Comparison of ENCODE assay signal across 8 cellular contexts in genomic region chr3:23916152-23916885, GRCh38. TPM values are rescaled to one million over a fixed set of nuclear protein-coding genes. Genes with fewer than 3 reads are reported as not detected.
DNase-seq lines count a peak whose midpoint lies in the region; ATAC-seq, FAIRE-seq and TF ChIP-seq lines count a peak whose summit lies in the region.

No MANE protein-coding gene starts in this region.

- H3K4me2 ChIP-seq in HepG2 (ENCODE audit: low read depth, low read length) = peak overlapping the region; percentile 76

- H3K27ac ChIP-seq in body of pancreas (peak overlapping the region; percentile 89 to 96 (median 94)), HepG2 (ENCODE audit: extremely low read length, insufficient read depth, low read length) (peak overlapping the region; percentile 81), temporal lobe (ENCODE audit: low read depth, low read length) (peak overlapping the region; percentile 64)

- BruUV-seq in Caco-2 (replicated peaks; lab: Mats Ljungman, UMichigan) (TSS peak; percentile 53), HepG2 (replicated peaks; lab: Mats Ljungman, UMichigan) (TSS peak; percentile 67)

- TF ChIP-seq POLR2A in body of pancreas (IDR thresholded peaks at IDR 0.05) (no peak), HepG2 (IDR thresholded peaks at IDR 0.05; ENCODE audit: insufficient read depth in 1 of 2, low read depth in 2 of 2, low read length in 2 of 2) (no peak)

- H3K9me3 Mint-ChIP-seq in Caco-2 (ENCODE audit: unreplicated experiment) = no peaks in the 10 kb centered on the region

- H2AFZ ChIP-seq in HepG2 (ENCODE audit: low read length) = no peak overlapping the region

- H3K36me3 Mint-ChIP-seq in Caco-2 (ENCODE audit: insufficient read depth, unreplicated experiment) = peaks cover 48% of the 10 kb centered on the region

- CTCF ChIA-PET in Caco-2 (lab: Charles Lee) = interaction anchor here (0.5 to 0.8 kb wide), 4 partner anchors 11 to 580 kb away, joined by 3 read pairs; no protein-coding TSS in a partner anchor
- CTCF ChIA-PET in HepG2 (lab: Yijun Ruan, JAX; ENCODE audit: low intra/inter-chr PET ratio, low total read pairs) = no interaction called here

- H3K4me1 Mint-ChIP-seq in Caco-2 (ENCODE audit: low read depth, unreplicated experiment) = peaks cover 12% of the 10 kb centered on the region

- TF ChIP-seq CTCF in Caco-2 (IDR thresholded peaks at IDR 0.05; ENCODE audit: insufficient read depth in 1 of 2, low read depth in 1 of 2, low read length in 1 of 2, severe bottlenecking in 1 of 2, unreplicated experiment in 1 of 2) = no peak
- no peak for TF ChIP-seq CTCF in body of pancreas (IDR thresholded peaks at IDR 0.05)
- no peak for TF ChIP-seq CTCF in HepG2 (CRISPR knock-in tag; IDR thresholded peaks at IDR 0.05)

- in situ Hi-C loops in HepG2 (cut with HindIII; ENCODE audit: extremely low pct_ligation_motif_present, low pct_unique_long_range_greater_than_20kb) = no loop called here

- TF ChIP-seq EP300 in HepG2 (IDR thresholded peaks at IDR 0.05; ENCODE audit: low read depth in 2 of 2, low read length in 2 of 2) (no peak), HepG2 (CRISPR knock-in tag; IDR thresholded peaks at IDR 0.05; ENCODE audit: borderline replicate concordance) (no peak)

- peaks cover 29% of the 10 kb centered on the region for H3K4me1 ChIP-seq in Caco-2
- H3K4me1 ChIP-seq in body of pancreas = peaks cover 39% of the 10 kb centered on the region
- peaks cover 54% of the 10 kb centered on the region for H3K4me1 ChIP-seq in HepG2 (ENCODE audit: insufficient read depth, low read length)

- peaks cover 36% of the 10 kb centered on the region for H4K20me1 ChIP-seq in HepG2 (ENCODE audit: insufficient read depth, low read length)

- H3K27me3 Mint-ChIP-seq in Caco-2 (ENCODE audit: insufficient read depth, unreplicated experiment) = no peaks in the 10 kb centered on the region

- POLR2A ChIA-PET in Caco-2 (lab: Charles Lee) (interaction anchor here (0.5 to 1.4 kb wide), 16 partner anchors 9 to 187 kb away, joined by 3 to 18 read pairs (median 4); no protein-coding TSS in a partner anchor), HepG2 (lab: Yijun Ruan, JAX) (interaction anchor here (0.6 to 3.8 kb wide), 28 partner anchors 8 to 1867 kb away, joined by 3 to 72 read pairs (median 8); partner anchors contain the start of gene NGLY1)

- peaks cover 2% of the 10 kb centered on the region for H3K36me3 ChIP-seq in Caco-2 (ENCODE audit: control insufficient read depth, insufficient read depth, low read length)
- H3K36me3 ChIP-seq in body of pancreas (replicated peaks in 1 of 2; ENCODE audit: insufficient read depth in 1 of 2, low read depth in 2 of 2) = peaks cover 0 to 11% of the 10 kb centered on the region in 2 donors
- peaks cover 4 to 9% of the 10 kb centered on the region in 2 experiments; a peak in 4 of 5 replicates for H3K36me3 ChIP-seq in HepG2 (replicated peaks in 1 of 2; ENCODE audit: control insufficient read depth in 1 of 2, insufficient read depth in 2 of 2, low read length in 2 of 2)

- H3K4me3 ChIP-seq in Caco-2 (ENCODE audit: low read depth, low read length) (peak overlapping the region; percentile 92), body of pancreas (peak overlapping the region; percentile 75 to 90), HepG2 (replicated peaks in 1 of 3; ENCODE audit: insufficient read depth in 1 of 3, low read depth in 2 of 3, low read length in 3 of 3) (peak overlapping the region; percentile 91 to 99 (median 98))

- intact Hi-C loops in Caco-2 (cut with micrococcal nuclease; ENCODE audit: unreplicated experiment) = loop anchor here (2.0 kb wide), 1 partner anchor 16 kb away; no protein-coding TSS in a partner anchor
- intact Hi-C loops in body of pancreas (cut with DNase I) = no loop called here
- intact Hi-C loops in HepG2 (cut with micrococcal nuclease; ENCODE audit: unreplicated experiment) = no loop called here

- DNase-seq in Caco-2 (no peak), body of pancreas (no peak), HepG2 (ENCODE audit: low spot score) (no peak), NCI-H2171 (lab: John Stamatoyannopoulos, UW) (no peak), NCI-H1694 treated with DMSO at 0.1 percent for 48 hours (lab: John Stamatoyannopoulos, UW) (no peak)

- FAIRE-seq in HepG2 (lab: Jason Lieb, UNC) = no peak

- H3K27ac Mint-ChIP-seq in Caco-2 (ENCODE audit: unreplicated experiment) = peak overlapping the region; percentile 96

- TF ChIP-seq RAD21 in HepG2 (CRISPR knock-in tag; IDR thresholded peaks at IDR 0.05) = no peak

- peaks cover 56% of the 10 kb centered on the region for H3K79me2 ChIP-seq in HepG2 (ENCODE audit: insufficient read depth, low read length)

- H3K9me3 ChIP-seq in Caco-2 = no peaks in the 10 kb centered on the region
- no peaks in the 10 kb centered on the region for H3K9me3 ChIP-seq in body of pancreas
- H3K9me3 ChIP-seq in HepG2 (ENCODE audit: low read length) = no peaks in the 10 kb centered on the region

- ATAC-seq in GM21381 (IDR thresholded peaks at IDR 0.05; ENCODE audit: unreplicated experiment) (peak; percentile 48), HG03558 (IDR thresholded peaks at IDR 0.05; ENCODE audit: extremely low read depth, unreplicated experiment) (peak; percentile 24), body of pancreas (peak; percentile 52), HepG2 (peak; percentile 74)

- H3K9ac ChIP-seq in HepG2 (ENCODE audit: insufficient read depth, low read depth, low read length) = peak overlapping the region; percentile 95

- 1 to 2% methylated on average over 16 to 44 of the region's 48 CpGs for WGBS in body of pancreas, 2 donors
- 1% methylated on average over 15 of the region's 48 CpGs for WGBS in HepG2 (ENCODE audit: low lambda C conversion rate)

- H3K27me3 ChIP-seq in Caco-2 (replicated peaks; ENCODE audit: control insufficient read depth, insufficient read depth, low read length) (no peaks in the 10 kb centered on the region), body of pancreas (no peaks in the 10 kb centered on the region), HepG2 (ENCODE audit: control insufficient read depth in 1 of 2, insufficient read depth in 2 of 2, low read length in 2 of 2) (no peaks in the 10 kb centered on the region; a peak in 1 of 5 replicates)

- peak overlapping the region; percentile 70 for H3K4me3 Mint-ChIP-seq in Caco-2 (ENCODE audit: unreplicated experiment)

RNA-seq across cellular contexts. Expression of gene NKIRAS1, which starts 0.5 kb away (rescaled TPM):
- 6.6 and 6.8 TPM in 2 replicates for total RNA-seq in Caco-2 (2022)
- 1 to 10 TPM; 2.0 to 7.8 TPM for total RNA-seq in body of pancreas
- 8.0 and 10.5 TPM in 2 replicates for total RNA-seq in HepG2 (2016; rRNA removed; fragmentation: Illumina TruSeq; extraction: Trizol)
- total RNA-seq in HepG2 (2016; cell fraction: cytosol; rRNA removed; fragmentation: Illumina TruSeq; extraction: Trizol; ENCODE audit: low read depth) = 6.8 and 7.5 TPM in 2 replicates
- total RNA-seq in HepG2 (2016; cell fraction: insoluble cytoplasmic fraction; rRNA removed; fragmentation: Illumina TruSeq; extraction: Trizol) = 8.5 and 11.2 TPM in 2 replicates
- 5.0 and 6.3 TPM in 2 replicates for total RNA-seq in HepG2 (2016; cell fraction: membrane; rRNA removed; fragmentation: Illumina TruSeq; extraction: Trizol)
- 6.0 and 7.0 TPM in 2 replicates for total RNA-seq in HepG2 (2016; cell fraction: nucleus; rRNA removed; fragmentation: Illumina TruSeq; extraction: Trizol)
- polyA plus RNA-seq in HepG2 (2011; rRNA removed) = 4.3 and 4.5 TPM in 2 replicates
- polyA plus RNA-seq in HepG2 (2011; cell fraction: cytosol; rRNA removed) = 2.3 and 4.0 TPM in 2 replicates
- 1.8 and 3.5 TPM in 2 replicates for polyA plus RNA-seq in HepG2 (2011; cell fraction: nucleus; rRNA removed)
- 6.4 and 6.7 TPM in 2 replicates for polyA plus RNA-seq in HepG2 (2012)
- polyA plus RNA-seq in HepG2 (2016; cell fraction: cytosol; fragmentation: Illumina TruSeq; extraction: Trizol; ENCODE audit: low read depth) = 1.1 TPM in 2 replicates
- 10.4 and 12.6 TPM in 2 replicates for polyA plus RNA-seq in HepG2 (2016; cell fraction: insoluble cytoplasmic fraction; fragmentation: Illumina TruSeq; extraction: Trizol; ENCODE audit: low read depth)
- 2.2 and 3.1 TPM in 2 replicates for polyA plus RNA-seq in HepG2 (2016; cell fraction: membrane; fragmentation: Illumina TruSeq; extraction: Trizol; ENCODE audit: low read depth)
- polyA plus RNA-seq in HepG2 (2016; cell fraction: nucleus; fragmentation: Illumina TruSeq; extraction: Trizol; ENCODE audit: insufficient read depth, low read depth) = 7.0 and 7.8 TPM in 2 replicates
- 2.0 and 2.2 TPM in 2 replicates for polyA minus RNA-seq in HepG2 (2011; rRNA and poly(A)+ RNA removed; ENCODE audit: low replicate concordance)
- polyA minus RNA-seq in HepG2 (2011; cell fraction: cytosol; rRNA and poly(A)+ RNA removed) = 4.0 and 6.2 TPM in 2 replicates
- 12.7 and 14.3 TPM in 2 replicates for polyA minus RNA-seq in HepG2 (2011; cell fraction: nucleus; rRNA and poly(A)+ RNA removed)
- 34.2 TPM for total RNA-seq in temporal lobe

RNA-seq across cellular contexts. Expression of gene RPL15, which starts 0.6 kb away (rescaled TPM):
- total RNA-seq in Caco-2 (2022) = 1,611 and 1,698 TPM in 2 replicates
- 1,000 to 10,000 TPM in 1 of 2 donors, 100 to 1,000 TPM in 1; 385 to 1,128 TPM for total RNA-seq in body of pancreas
- total RNA-seq in HepG2 (2016; rRNA removed; fragmentation: Illumina TruSeq; extraction: Trizol) = 1,297 and 1,763 TPM in 2 replicates
- total RNA-seq in HepG2 (2016; cell fraction: cytosol; rRNA removed; fragmentation: Illumina TruSeq; extraction: Trizol; ENCODE audit: low read depth) = 1,586 and 1,699 TPM in 2 replicates
- total RNA-seq in HepG2 (2016; cell fraction: insoluble cytoplasmic fraction; rRNA removed; fragmentation: Illumina TruSeq; extraction: Trizol) = 1,351 and 1,926 TPM in 2 replicates
- total RNA-seq in HepG2 (2016; cell fraction: membrane; rRNA removed; fragmentation: Illumina TruSeq; extraction: Trizol) = 3,254 and 3,418 TPM in 2 replicates
- 503 TPM in 2 replicates for total RNA-seq in HepG2 (2016; cell fraction: nucleus; rRNA removed; fragmentation: Illumina TruSeq; extraction: Trizol)
- 3,693 and 3,955 TPM in 2 replicates for polyA plus RNA-seq in HepG2 (2011; rRNA removed)
- polyA plus RNA-seq in HepG2 (2011; cell fraction: cytosol; rRNA removed) = 6,013 and 6,757 TPM in 2 replicates
- polyA plus RNA-seq in HepG2 (2011; cell fraction: nucleus; rRNA removed) = 1,196 and 1,371 TPM in 2 replicates
- polyA plus RNA-seq in HepG2 (2012) = 2,819 and 3,574 TPM in 2 replicates
- polyA plus RNA-seq in HepG2 (2016; cell fraction: cytosol; fragmentation: Illumina TruSeq; extraction: Trizol; ENCODE audit: low read depth) = 3,375 and 3,723 TPM in 2 replicates
- 2,788 and 2,868 TPM in 2 replicates for polyA plus RNA-seq in HepG2 (2016; cell fraction: insoluble cytoplasmic fraction; fragmentation: Illumina TruSeq; extraction: Trizol; ENCODE audit: low read depth)
- 4,974 and 5,217 TPM in 2 replicates for polyA plus RNA-seq in HepG2 (2016; cell fraction: membrane; fragmentation: Illumina TruSeq; extraction: Trizol; ENCODE audit: low read depth)
- polyA plus RNA-seq in HepG2 (2016; cell fraction: nucleus; fragmentation: Illumina TruSeq; extraction: Trizol; ENCODE audit: insufficient read depth, low read depth) = 1,295 and 1,318 TPM in 2 replicates
- 1,424 and 2,177 TPM in 2 replicates for polyA minus RNA-seq in HepG2 (2011; rRNA and poly(A)+ RNA removed; ENCODE audit: low replicate concordance)
- polyA minus RNA-seq in HepG2 (2011; cell fraction: cytosol; rRNA and poly(A)+ RNA removed) = 848 and 1,008 TPM in 2 replicates
- polyA minus RNA-seq in HepG2 (2011; cell fraction: nucleus; rRNA and poly(A)+ RNA removed) = 296 and 376 TPM in 2 replicates
- 1,999 TPM for total RNA-seq in temporal lobe

RNA-seq across cellular contexts. Expression of gene NR1D2, which starts 28.8 kb away (rescaled TPM):
- total RNA-seq in Caco-2 (2022) (22.8 and 23.9 TPM in 2 replicates), body of pancreas (10 to 100 TPM; 13.0 to 14.5 TPM), HepG2 (2016; rRNA removed; fragmentation: Illumina TruSeq; extraction: Trizol) (8.1 and 14.3 TPM in 2 replicates), temporal lobe (30.0 TPM)
- 3.8 and 4.4 TPM in 2 replicates for total RNA-seq in HepG2 (2016; cell fraction: cytosol; rRNA removed; fragmentation: Illumina TruSeq; extraction: Trizol; ENCODE audit: low read depth)
- 10.2 and 12.5 TPM in 2 replicates for total RNA-seq in HepG2 (2016; cell fraction: insoluble cytoplasmic fraction; rRNA removed; fragmentation: Illumina TruSeq; extraction: Trizol)
- 8.8 and 9.8 TPM in 2 replicates for total RNA-seq in HepG2 (2016; cell fraction: membrane; rRNA removed; fragmentation: Illumina TruSeq; extraction: Trizol)
- total RNA-seq in HepG2 (2016; cell fraction: nucleus; rRNA removed; fragmentation: Illumina TruSeq; extraction: Trizol) = 9.6 and 11.0 TPM in 2 replicates
- polyA plus RNA-seq in HepG2 (2011; rRNA removed) = 5.3 TPM in 2 replicates
- 2.6 and 4.6 TPM in 2 replicates for polyA plus RNA-seq in HepG2 (2011; cell fraction: cytosol; rRNA removed)
- 2.9 and 3.5 TPM in 2 replicates for polyA plus RNA-seq in HepG2 (2011; cell fraction: nucleus; rRNA removed)
- 11.8 and 12.0 TPM in 2 replicates for polyA plus RNA-seq in HepG2 (2012)
- 0.38 and 0.43 TPM in 2 replicates for polyA plus RNA-seq in HepG2 (2016; cell fraction: cytosol; fragmentation: Illumina TruSeq; extraction: Trizol; ENCODE audit: low read depth)
- polyA plus RNA-seq in HepG2 (2016; cell fraction: insoluble cytoplasmic fraction; fragmentation: Illumina TruSeq; extraction: Trizol; ENCODE audit: low read depth) = 7.2 and 7.4 TPM in 2 replicates
- 2.1 and 2.3 TPM in 2 replicates for polyA plus RNA-seq in HepG2 (2016; cell fraction: membrane; fragmentation: Illumina TruSeq; extraction: Trizol; ENCODE audit: low read depth)
- 5.6 and 5.9 TPM in 2 replicates for polyA plus RNA-seq in HepG2 (2016; cell fraction: nucleus; fragmentation: Illumina TruSeq; extraction: Trizol; ENCODE audit: insufficient read depth, low read depth)
- polyA minus RNA-seq in HepG2 (2011; rRNA and poly(A)+ RNA removed; ENCODE audit: low replicate concordance) = 6.0 and 17.2 TPM in 2 replicates
- 11.6 and 16.5 TPM in 2 replicates for polyA minus RNA-seq in HepG2 (2011; cell fraction: cytosol; rRNA and poly(A)+ RNA removed)
- polyA minus RNA-seq in HepG2 (2011; cell fraction: nucleus; rRNA and poly(A)+ RNA removed) = 26.5 and 29.6 TPM in 2 replicates

Comparison
In these comparisons a context has a peak if more than half of its experiments do, and no peak if none do; other contexts are left out.
1. ATAC-seq: peak in every context shown above with its lines; median percentile 74 in HepG2; 52 in body of pancreas; 48 in GM21381; 24 in HG03558.